8 cellular contexts compared by ENCODE assay signal in the genomic region with DNA sequence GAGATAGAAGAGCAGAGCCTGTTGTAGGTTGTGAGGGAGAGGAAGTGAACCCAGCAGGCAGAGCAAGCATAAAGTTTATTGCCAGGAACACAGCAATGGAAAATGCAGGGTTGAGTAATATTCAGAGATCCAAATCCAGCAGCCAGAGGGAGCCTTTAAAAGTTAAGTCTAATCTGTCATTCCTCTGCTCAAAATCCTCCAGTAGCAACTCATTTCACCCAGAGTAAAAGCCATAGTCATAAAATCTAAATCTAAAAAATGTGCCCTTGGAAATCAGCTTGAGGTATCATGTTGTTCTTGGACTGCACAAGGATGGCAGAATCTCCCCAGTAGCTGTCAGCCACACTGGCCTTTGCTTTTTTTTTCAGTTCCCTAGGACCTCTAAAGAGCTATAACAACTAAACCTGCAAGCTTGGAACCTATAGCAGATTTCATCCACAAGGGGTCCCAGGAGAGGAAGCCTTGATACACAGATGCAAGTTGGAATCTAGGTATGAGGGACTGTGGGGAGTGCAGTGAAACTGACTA.
DNase-seq lines count a peak whose midpoint lies in the region; ATAC-seq and TF ChIP-seq lines count a peak whose summit lies in the region.

No MANE protein-coding gene starts in this region.

- ATAC-seq in HG02798 (IDR thresholded peaks at IDR 0.05; ENCODE audit: poor library complexity, unreplicated experiment) = peak; percentile 37
- ATAC-seq in WTC11 = peak; percentile 99

- H3K9me3 Mint-ChIP-seq in WTC11 = no peaks in the 10 kb centered on the region

- POLR2A ChIA-PET in WTC11 (lab: Charles Lee) = interaction anchor here (0.5 to 1.4 kb wide), 4 partner anchors 33 to 65 kb away, joined by 3 to 6 read pairs (median 4); a partner anchor contains a TSS

- H3K27ac Mint-ChIP-seq in WTC11 = no peak overlapping the region; the same call in 1 of the 2 replicates

- TF ChIP-seq CTCF in GM12873 (IDR thresholded peaks at IDR 0.05; ENCODE audit: insufficient read depth, low read depth, low read length, missing control alignments) = peak; percentile 63
- TF ChIP-seq CTCF in WTC11 (IDR thresholded peaks at IDR 0.05) = peak; percentile 51

- CTCF ChIA-PET in WTC11 (lab: Charles Lee) = interaction anchor here (0.6 to 2.0 kb wide), 49 partner anchors 8 to 598 kb away, joined by 3 to 36 read pairs (median 4); a partner anchor contains a TSS

- no peaks in the 10 kb centered on the region for H3K36me3 Mint-ChIP-seq in WTC11

- no peak overlapping the region for H3K4me3 Mint-ChIP-seq in WTC11

- peaks cover 44% of the 10 kb centered on the region for H3K4me1 Mint-ChIP-seq in WTC11

- DNase-seq in WTC11 (ENCODE audit: low spot score) (peak; percentile 56), hepatic stellate cell (ENCODE audit: low spot score) (peak; percentile 37), stromal cell of bone marrow (ENCODE audit: low read depth) (peak; percentile 31), NCI-H146 treated with DMSO at 0.1 percent for 48 hours (lab: John Stamatoyannopoulos, UW; ENCODE audit: unreplicated experiment) (no peak), NCI-H1048 (lab: John Stamatoyannopoulos, UW) (no peak)
- no peak for DNase-seq in stimulated activated naive CD4-positive, alpha-beta T cell (lab: John Stamatoyannopoulos, UW)

- H3K27me3 Mint-ChIP-seq in WTC11 (ENCODE audit: low read depth) = no peaks in the 10 kb centered on the region

TF ChIP-seq in WTC11, 78 proteins besides CTCF, POLR2A, EP300 and RAD21:
- TF ChIP-seq OVOL2 (CRISPR knock-in tag; IDR thresholded peaks at IDR 0.05; ENCODE audit: borderline replicate concordance) = no peak
- TF ChIP-seq, protein P1, sequence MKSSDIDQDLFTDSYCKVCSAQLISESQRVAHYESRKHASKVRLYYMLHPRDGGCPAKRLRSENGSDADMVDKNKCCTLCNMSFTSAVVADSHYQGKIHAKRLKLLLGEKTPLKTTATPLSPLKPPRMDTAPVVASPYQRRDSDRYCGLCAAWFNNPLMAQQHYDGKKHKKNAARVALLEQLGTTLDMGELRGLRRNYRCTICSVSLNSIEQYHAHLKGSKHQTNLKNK (CRISPR knock-in tag; IDR thresholded peaks at IDR 0.05) = no peak
- TF ChIP-seq, protein P2, sequence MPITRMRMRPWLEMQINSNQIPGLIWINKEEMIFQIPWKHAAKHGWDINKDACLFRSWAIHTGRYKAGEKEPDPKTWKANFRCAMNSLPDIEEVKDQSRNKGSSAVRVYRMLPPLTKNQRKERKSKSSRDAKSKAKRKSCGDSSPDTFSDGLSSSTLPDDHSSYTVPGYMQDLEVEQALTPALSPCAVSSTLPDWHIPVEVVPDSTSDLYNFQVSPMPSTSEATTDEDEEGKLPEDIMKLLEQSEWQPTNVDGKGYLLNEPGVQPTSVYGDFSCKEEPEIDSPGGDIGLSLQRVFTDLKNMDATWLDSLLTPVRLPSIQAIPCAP (CRISPR knock-in tag; IDR thresholded peaks at IDR 0.05) = no peak
- TF ChIP-seq FOXK1 (CRISPR knock-in tag; IDR thresholded peaks at IDR 0.05) = no peak
- no peak for TF ChIP-seq SMAD3 (CRISPR knock-in tag; IDR thresholded peaks at IDR 0.05; ENCODE audit: borderline replicate concordance)
- TF ChIP-seq, protein P3, sequence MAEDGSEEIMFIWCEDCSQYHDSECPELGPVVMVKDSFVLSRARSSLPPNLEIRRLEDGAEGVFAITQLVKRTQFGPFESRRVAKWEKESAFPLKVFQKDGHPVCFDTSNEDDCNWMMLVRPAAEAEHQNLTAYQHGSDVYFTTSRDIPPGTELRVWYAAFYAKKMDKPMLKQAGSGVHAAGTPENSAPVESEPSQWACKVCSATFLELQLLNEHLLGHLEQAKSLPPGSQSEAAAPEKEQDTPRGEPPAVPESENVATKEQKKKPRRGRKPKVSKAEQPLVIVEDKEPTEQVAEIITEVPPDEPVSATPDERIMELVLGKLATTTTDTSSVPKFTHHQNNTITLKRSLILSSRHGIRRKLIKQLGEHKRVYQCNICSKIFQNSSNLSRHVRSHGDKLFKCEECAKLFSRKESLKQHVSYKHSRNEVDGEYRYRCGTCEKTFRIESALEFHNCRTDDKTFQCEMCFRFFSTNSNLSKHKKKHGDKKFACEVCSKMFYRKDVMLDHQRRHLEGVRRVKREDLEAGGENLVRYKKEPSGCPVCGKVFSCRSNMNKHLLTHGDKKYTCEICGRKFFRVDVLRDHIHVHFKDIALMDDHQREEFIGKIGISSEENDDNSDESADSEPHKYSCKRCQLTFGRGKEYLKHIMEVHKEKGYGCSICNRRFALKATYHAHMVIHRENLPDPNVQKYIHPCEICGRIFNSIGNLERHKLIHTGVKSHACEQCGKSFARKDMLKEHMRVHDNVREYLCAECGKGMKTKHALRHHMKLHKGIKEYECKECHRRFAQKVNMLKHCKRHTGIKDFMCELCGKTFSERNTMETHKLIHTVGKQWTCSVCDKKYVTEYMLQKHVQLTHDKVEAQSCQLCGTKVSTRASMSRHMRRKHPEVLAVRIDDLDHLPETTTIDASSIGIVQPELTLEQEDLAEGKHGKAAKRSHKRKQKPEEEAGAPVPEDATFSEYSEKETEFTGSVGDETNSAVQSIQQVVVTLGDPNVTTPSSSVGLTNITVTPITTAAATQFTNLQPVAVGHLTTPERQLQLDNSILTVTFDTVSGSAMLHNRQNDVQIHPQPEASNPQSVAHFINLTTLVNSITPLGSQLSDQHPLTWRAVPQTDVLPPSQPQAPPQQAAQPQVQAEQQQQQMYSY (CRISPR knock-in tag; IDR thresholded peaks at IDR 0.05) = no peak
- no peak for TF ChIP-seq CBFB (CRISPR knock-in tag; IDR thresholded peaks at IDR 0.05; ENCODE audit: low read depth)
- TF ChIP-seq TEAD1 (CRISPR knock-in tag; IDR thresholded peaks at IDR 0.05) = no peak

Comparison
In these comparisons a context has a peak if more than half of its experiments do, and no peak if none do; other contexts are left out.
1. DNase-seq: peak in WTC11 (single experiment), hepatic stellate cell (single experiment) and stromal cell of bone marrow (single experiment); none in NCI-H146 treated with DMSO at 0.1 percent for 48 hours (single experiment), stimulated activated naive CD4-positive, alpha-beta T cell (0 of 6) and NCI-H1048 (single experiment).